ENCODE assay signal across 18 cellular contexts in the genomic region with DNA sequence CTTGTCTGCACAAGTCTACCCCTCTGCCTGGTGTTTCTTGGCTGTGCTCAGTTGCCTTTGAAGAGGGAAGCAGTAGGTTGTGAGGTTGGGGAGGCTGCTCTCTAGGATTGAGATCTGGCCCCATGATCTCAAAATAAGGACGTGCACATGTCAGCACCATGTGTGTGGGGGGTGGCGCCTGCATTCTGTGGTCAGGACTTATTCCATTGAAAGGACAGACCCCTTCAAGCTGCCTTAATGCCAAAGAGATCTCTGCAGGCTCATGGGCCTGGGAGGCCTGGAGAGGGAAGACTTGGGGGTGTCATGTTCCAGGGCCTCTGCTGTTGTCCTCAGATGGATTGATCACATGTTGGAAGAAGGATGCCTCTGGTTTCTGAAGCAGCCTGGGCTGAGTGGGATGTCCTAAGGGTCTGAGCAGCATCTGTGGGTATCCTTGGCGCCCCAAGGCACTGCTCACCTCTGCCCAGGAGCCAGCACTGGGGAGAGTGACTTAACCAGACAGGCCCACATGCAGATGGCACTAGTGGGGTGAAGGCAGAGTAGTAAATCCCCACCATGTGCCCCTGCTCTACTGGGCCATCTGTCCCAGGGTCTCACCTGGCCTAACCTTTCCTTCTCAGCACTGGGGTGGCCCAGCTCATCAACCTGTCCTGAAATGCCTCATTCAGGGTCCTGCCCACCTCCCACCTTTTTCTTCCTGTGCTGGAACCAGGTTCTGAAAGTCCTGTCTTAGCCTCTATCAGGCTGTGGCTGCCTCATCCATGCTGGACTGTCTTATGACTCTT.
"Had no signal": no experiment of that assay in that cellular context is flagged by ENCODE, and none has a peak within 500 bp of the region (broad histone marks: within the 10 kb centered on the region; RNA-seq: fewer than 3 reads in every experiment).

No MANE protein-coding gene starts in this region.

- ATAC-seq: activated naive CD8-positive, alpha-beta T cell treated with anti-CD3 and anti-CD28 coated beads, Interleukin-2, amount 50 U/mL, for 24 hours; gastroesophageal sphincter; heart right ventricle; mucosa of descending colon; naive thymus-derived CD4-positive, alpha-beta T cell; SK-N-SH treated with all-trans-retinoic acid at 6 μM for 48 hours had no signal

- DNase-seq: activated CD4-positive, alpha-beta T cell treated with anti-CD3 and anti-CD28 coated beads for 1 hour; activated CD4-positive, alpha-beta T cell treated with anti-CD3 and anti-CD28 coated beads, Interleukin-2, amount 50 U/mL, for 4 hours; activated gamma-delta T cell treated with Interleukin-2 at 50 U/mL for 16 hours; activated naive CD8-positive, alpha-beta T cell treated with anti-CD3 and anti-CD28 coated beads, Interleukin-2, amount 50 U/mL, for 24 hours; activated T-cell treated with anti-CD3 and anti-CD28 coated beads, Interleukin-2, amount 50 U/mL, for 48 hours; heart right ventricle; mammary epithelial cell; mucosa of descending colon; naive thymus-derived CD4-positive, alpha-beta T cell; stimulated activated CD4-positive, alpha-beta T cell treated with anti-CD3 and anti-CD28 coated beads, Interleukin-15, amount 100 ng/mL, for 24 hours; stimulated activated CD4-positive, alpha-beta T cell treated with anti-CD3 and anti-CD28 coated beads, Interleukin-4, amount 100 ng/mL, for 24 hours; stimulated activated naive CD4-positive, alpha-beta T cell treated with Interleukin-2 at 50 U/mL for 16 hours; T-helper 1 cell; T1000 had no signal

- H3K27me3 ChIP-seq: breast epithelium, gastroesophageal sphincter, heart right ventricle had no signal

- H3K9me3 ChIP-seq: breast epithelium, gastroesophageal sphincter, mucosa of descending colon had no signal

- H3K36me3 ChIP-seq: breast epithelium had no signal

- H3K4me1 ChIP-seq: breast epithelium had no signal

- H3K4me3 ChIP-seq: breast epithelium, dorsolateral prefrontal cortex, gastroesophageal sphincter, heart right ventricle, mucosa of descending colon had no signal

- H3K27ac ChIP-seq: breast epithelium, dorsolateral prefrontal cortex, gastroesophageal sphincter had no signal
